8 cellular contexts compared by ENCODE assay signal in the genomic region with DNA sequence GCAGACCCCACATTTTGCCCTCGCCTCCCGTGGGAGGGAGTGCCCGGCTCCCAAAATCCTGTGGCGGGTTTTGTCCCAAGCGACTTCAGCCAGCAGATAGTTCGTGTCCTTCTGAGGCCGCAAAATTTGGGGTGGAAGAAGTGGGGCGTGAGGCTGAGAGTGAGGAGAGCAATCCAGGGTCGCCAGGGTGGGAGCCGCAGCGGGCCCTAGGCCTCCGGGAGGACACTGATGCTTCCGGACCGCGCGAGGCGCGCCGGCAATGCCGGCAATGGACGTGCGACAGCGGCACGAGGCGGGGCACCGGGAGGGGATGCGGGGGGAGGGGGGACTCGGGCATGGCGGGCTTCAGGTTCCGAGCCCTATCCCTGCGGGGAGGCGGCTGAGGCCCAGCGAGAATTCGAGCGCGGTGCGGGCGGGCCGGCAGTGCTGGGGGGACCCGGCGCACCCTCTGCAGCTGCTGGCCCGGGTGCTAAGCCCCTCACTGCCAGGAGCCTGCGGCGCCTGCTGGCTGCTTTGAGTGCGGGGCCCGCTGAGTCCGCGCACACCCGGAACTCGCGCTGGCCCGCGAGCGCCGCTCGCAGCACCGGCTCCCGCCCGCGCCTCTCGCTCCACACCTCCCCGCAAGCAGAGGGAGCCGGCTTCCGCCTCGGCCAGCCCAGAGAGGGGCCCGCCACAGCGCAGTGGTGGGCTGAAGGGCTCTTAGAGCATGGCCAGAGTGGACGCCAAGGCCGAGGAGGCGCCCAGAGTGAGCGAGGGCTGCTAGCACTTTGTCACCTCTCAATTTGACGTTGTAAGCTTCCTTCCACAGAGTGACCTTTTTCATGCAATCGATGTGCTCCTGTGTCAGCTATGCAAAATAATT.
DNase-seq lines count a peak whose midpoint lies in the region; ATAC-seq and FAIRE-seq lines count a peak whose summit lies in the region.

No MANE protein-coding gene starts in this region.

- H3K27me3 ChIP-seq in neuron (ENCODE audit: insufficient read depth, low read length) = no peaks in the 10 kb centered on the region

- peak; percentile 79 for DNase-seq in Caki2 (ENCODE audit: low read depth)
- peak; percentile 86 for DNase-seq in HK-2 (ENCODE audit: unreplicated experiment)
- peak; percentile 29 to 50 for DNase-seq in SHP77 (lab: John Stamatoyannopoulos, UW)
- peak; percentile 63 for DNase-seq in activated gamma-delta T cell treated with anti-CD3 and anti-CD28 coated beads, Interleukin-2, amount 50 U/mL, for 16 hours (ENCODE audit: low read depth)
- DNase-seq in frontal cortex (ENCODE audit: low spot score in 2 of 2) = peak; percentile 63 to 72
- DNase-seq in stromal cell of bone marrow (ENCODE audit: low read depth) = peak; percentile 28

- H3K4me3 ChIP-seq in neuron (ENCODE audit: low read length) = peak overlapping the region; percentile 72

- no peaks in the 10 kb centered on the region for H3K4me1 ChIP-seq in neuron (ENCODE audit: insufficient read depth, low read length)

- H3K36me3 ChIP-seq in neuron (ENCODE audit: insufficient read depth, low read length) = no peaks in the 10 kb centered on the region

- peak; percentile 36 for ATAC-seq in GM19468 (IDR thresholded peaks at IDR 0.05; ENCODE audit: extremely low read depth, unreplicated experiment)

- no peaks in the 10 kb centered on the region for H3K9me3 ChIP-seq in neuron (ENCODE audit: low read length)

- in situ Hi-C loops in Caki2 (cut with HindIII; ENCODE audit: low pct_unique_long_range_greater_than_20kb, low sequenced_read_pairs) = no loop called here

- H2AFZ ChIP-seq in neuron (ENCODE audit: low read depth, low read length) = peak overlapping the region; percentile 69

- no peak for FAIRE-seq in frontal cortex (lab: Jason Lieb, UNC)

Comparison
In these comparisons a context has a peak if more than half of its experiments do, and no peak if none do; other contexts are left out.
1. Peak in every context shown above with its lines: DNase-seq, ATAC-seq and H3K4me3 ChIP-seq.
2. DNase-seq: peak in every context shown above with its lines; median percentile 86 in HK-2; 79 in Caki2; 68 in frontal cortex; 63 in activated gamma-delta T cell treated with anti-CD3 and anti-CD28 coated beads, Interleukin-2, amount 50 U/mL, for 16 hours; 40 in SHP77; 28 in stromal cell of bone marrow.